1 cellular context compared by ENCODE assay signal in genomic region chr16:3797904-3798811, GRCh38.
TF ChIP-seq lines count a peak whose summit lies in the region.

No MANE protein-coding gene starts in this region.

TF ChIP-seq in HEK293, 187 proteins besides CTCF, POLR2A, EP300 and RAD21 (continued from another document):
- TF ChIP-seq ZNF18 (tag by site-specific recombination; IDR thresholded peaks at IDR 0.05) (peak; percentile 76; the same call in 1 of the 2 replicates), SCRT1 (tag by site-specific recombination; IDR thresholded peaks at IDR 0.05; ENCODE audit: borderline replicate concordance) (peak; percentile 30; the same call in 1 of the 2 replicates), ZBTB17 (tag by site-specific recombination; IDR thresholded peaks at IDR 0.05) (0 out of 2 replicates have a peak, but pooled peaks have one; percentile 14), EGR2 (tag by site-specific recombination; IDR thresholded peaks at IDR 0.05; ENCODE audit: low read depth) (peak; percentile 41; the same call in 1 of the 2 replicates), ZNF585B (tag by site-specific recombination; IDR thresholded peaks at IDR 0.05) (no peak)
